Comparison of ENCODE assay signal across 1 cellular context in the genomic region with DNA sequence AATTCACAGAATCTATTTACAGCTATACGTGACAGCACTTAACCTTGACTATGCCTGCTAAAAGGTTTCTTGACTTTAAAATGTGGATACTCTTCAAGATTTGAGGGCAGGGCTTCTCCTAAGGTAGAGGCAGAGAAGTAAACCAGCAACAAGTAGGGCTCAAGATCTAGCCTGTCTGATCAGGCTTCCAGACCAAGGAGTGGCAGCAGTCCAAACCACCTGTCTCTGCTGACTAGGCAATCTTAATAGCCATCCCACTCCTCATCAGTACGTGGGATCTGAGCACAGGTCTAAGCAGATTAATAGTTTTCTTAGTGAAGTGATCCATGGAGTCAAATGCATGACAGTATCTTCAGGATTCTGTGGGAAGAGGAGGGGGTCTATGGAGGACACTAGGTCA.
TF ChIP-seq lines count a peak whose summit lies in the region.

No MANE protein-coding gene starts in this region.

TF ChIP-seq in K562, 482 proteins besides CTCF, POLR2A, EP300 and RAD21 (continued from another document):
- TF ChIP-seq, protein P1, sequence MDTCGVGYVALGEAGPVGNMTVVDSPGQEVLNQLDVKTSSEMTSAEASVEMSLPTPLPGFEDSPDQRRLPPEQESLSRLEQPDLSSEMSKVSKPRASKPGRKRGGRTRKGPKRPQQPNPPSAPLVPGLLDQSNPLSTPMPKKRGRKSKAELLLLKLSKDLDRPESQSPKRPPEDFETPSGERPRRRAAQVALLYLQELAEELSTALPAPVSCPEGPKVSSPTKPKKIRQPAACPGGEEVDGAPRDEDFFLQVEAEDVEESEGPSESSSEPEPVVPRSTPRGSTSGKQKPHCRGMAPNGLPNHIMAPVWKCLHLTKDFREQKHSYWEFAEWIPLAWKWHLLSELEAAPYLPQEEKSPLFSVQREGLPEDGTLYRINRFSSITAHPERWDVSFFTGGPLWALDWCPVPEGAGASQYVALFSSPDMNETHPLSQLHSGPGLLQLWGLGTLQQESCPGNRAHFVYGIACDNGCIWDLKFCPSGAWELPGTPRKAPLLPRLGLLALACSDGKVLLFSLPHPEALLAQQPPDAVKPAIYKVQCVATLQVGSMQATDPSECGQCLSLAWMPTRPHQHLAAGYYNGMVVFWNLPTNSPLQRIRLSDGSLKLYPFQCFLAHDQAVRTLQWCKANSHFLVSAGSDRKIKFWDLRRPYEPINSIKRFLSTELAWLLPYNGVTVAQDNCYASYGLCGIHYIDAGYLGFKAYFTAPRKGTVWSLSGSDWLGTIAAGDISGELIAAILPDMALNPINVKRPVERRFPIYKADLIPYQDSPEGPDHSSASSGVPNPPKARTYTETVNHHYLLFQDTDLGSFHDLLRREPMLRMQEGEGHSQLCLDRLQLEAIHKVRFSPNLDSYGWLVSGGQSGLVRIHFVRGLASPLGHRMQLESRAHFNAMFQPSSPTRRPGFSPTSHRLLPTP (IDR thresholded peaks at IDR 0.05; ENCODE audit: borderline replicate concordance, extremely low read depth, insufficient read length): no peak
- TF ChIP-seq HMG20B (CRISPR knock-in tag; IDR thresholded peaks at IDR 0.05): no peak
- TF ChIP-seq KLF1 (tag; IDR thresholded peaks at IDR 0.05): no peak
- no peak for TF ChIP-seq MCM3 (IDR thresholded peaks at IDR 0.05)
- TF ChIP-seq POLR2B (IDR thresholded peaks at IDR 0.05; ENCODE audit: low read depth, partially characterized antibody): no peak
- TF ChIP-seq MAFK (IDR thresholded peaks at IDR 0.05; ENCODE audit: low read length): peak; percentile 35; the same call in 1 of the 2 replicates
- no peak for TF ChIP-seq RFX1 (IDR thresholded peaks at IDR 0.05)
- no peak for TF ChIP-seq RUNX1 (IDR thresholded peaks at IDR 0.05; ENCODE audit: low read depth)
- TF ChIP-seq ZNF436 (CRISPR knock-in tag; IDR thresholded peaks at IDR 0.05): no peak
- peak; percentile 53 for TF ChIP-seq ZNF316 (IDR thresholded peaks at IDR 0.05)
- TF ChIP-seq, protein P2, sequence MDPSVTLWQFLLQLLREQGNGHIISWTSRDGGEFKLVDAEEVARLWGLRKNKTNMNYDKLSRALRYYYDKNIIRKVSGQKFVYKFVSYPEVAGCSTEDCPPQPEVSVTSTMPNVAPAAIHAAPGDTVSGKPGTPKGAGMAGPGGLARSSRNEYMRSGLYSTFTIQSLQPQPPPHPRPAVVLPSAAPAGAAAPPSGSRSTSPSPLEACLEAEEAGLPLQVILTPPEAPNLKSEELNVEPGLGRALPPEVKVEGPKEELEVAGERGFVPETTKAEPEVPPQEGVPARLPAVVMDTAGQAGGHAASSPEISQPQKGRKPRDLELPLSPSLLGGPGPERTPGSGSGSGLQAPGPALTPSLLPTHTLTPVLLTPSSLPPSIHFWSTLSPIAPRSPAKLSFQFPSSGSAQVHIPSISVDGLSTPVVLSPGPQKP (CRISPR knock-in tag; IDR thresholded peaks at IDR 0.05): no peak
- TF ChIP-seq C11orf30 (IDR thresholded peaks at IDR 0.05; ENCODE audit: low read depth): peak; percentile 54
- no peak for TF ChIP-seq XRCC5 (IDR thresholded peaks at IDR 0.05; ENCODE audit: low read depth, low read length)
- TF ChIP-seq RBM14 (IDR thresholded peaks at IDR 0.05; ENCODE audit: borderline replicate concordance, insufficient read depth, low read depth, low read length): no peak
